1 cellular context compared by ENCODE assay signal in the genomic region with DNA sequence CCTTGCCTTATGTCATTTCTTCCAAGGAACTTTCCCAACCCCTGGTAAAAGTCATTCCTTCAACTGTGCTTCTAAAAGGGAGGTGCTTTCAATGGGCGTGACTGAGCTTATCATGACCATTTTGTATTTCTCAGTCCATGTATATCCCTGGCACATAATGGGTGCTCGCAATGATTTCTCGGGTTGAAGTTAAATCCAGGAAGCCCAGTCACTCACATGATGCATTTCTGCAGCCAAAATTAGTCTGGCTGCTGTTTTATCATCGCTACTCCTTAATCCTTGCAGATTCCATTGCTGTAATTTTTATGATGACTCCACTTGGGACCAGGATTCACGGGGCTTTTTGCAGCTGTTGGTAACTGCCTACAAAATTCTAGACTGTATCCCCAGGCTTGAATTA.
TF ChIP-seq lines count a peak whose summit lies in the region.

No MANE protein-coding gene starts in this region.

TF ChIP-seq in IMR-90, 13 proteins besides CTCF, POLR2A, EP300 and RAD21:
- TF ChIP-seq RFX5 (IDR thresholded peaks at IDR 0.05; ENCODE audit: low read depth, low read length) (no peak), MXI1 (IDR thresholded peaks at IDR 0.05; ENCODE audit: borderline replicate concordance, low read depth, low read length) (no peak), MAFK (IDR thresholded peaks at IDR 0.05; ENCODE audit: low read depth, low read length) (no peak), CEBPB (IDR thresholded peaks at IDR 0.05; ENCODE audit: low read depth, low read length) (no peak), MAZ (IDR thresholded peaks at IDR 0.05; ENCODE audit: borderline replicate concordance, low read depth, low read length) (no peak), BHLHE40 (IDR thresholded peaks at IDR 0.05; ENCODE audit: low read depth, low read length) (no peak), SMC3 (IDR thresholded peaks at IDR 0.05; ENCODE audit: low read depth, low read length) (no peak), NFE2L2 (IDR thresholded peaks at IDR 0.05; ENCODE audit: low read depth, low read length) (no peak), CHD1 (IDR thresholded peaks at IDR 0.05; ENCODE audit: low read depth, low read length) (no peak)
